ENCODE assay signal across 1 cellular context in the genomic region with DNA sequence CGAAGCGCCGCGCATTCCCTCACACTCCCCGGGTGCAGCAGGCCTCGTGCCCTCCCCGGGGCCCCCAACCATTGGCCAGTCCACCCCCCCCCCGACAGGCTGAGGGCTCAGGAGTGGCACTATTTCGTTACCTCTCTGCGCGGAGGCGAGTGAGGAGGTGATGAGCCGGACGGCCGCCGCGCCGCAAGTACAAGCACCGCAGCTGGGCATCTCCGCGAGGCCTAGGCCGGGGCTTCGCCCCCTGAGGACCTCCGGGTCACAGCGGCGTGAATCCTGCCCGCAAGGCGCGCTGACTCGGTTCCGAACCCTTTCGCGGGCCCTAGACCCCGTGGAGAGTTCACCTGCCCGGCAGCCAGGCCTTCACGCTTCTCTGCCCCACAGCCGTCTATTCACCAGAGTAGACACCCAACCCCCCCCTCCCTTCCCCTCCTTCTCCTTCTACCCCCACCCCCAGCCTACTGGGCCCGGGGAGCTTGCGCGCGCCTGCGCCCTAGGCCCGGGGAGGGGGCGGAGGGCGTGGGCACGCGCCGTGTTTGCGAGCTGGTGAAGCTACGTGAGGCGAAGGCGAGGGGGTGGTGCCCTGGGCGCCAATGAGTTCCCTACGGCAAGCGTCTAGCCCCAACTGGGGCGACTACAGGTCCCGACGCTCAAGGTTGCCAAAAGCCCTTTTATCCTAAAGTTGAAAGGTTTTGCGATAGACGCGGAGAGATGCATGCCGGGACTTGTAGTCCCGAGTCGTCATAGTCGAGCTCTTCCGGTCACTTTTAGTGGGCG.
TF ChIP-seq lines count a peak whose summit lies in the region.

A gene (minus strand): TSS at position 399 of the 774 bp plus-strand sequence. CDS start 189 bp downstream, at position 210.

TF ChIP-seq in HepG2, 621 proteins besides CTCF, POLR2A, EP300 and RAD21 (continued from another document and continues in another):
- TF ChIP-seq, protein P1, sequence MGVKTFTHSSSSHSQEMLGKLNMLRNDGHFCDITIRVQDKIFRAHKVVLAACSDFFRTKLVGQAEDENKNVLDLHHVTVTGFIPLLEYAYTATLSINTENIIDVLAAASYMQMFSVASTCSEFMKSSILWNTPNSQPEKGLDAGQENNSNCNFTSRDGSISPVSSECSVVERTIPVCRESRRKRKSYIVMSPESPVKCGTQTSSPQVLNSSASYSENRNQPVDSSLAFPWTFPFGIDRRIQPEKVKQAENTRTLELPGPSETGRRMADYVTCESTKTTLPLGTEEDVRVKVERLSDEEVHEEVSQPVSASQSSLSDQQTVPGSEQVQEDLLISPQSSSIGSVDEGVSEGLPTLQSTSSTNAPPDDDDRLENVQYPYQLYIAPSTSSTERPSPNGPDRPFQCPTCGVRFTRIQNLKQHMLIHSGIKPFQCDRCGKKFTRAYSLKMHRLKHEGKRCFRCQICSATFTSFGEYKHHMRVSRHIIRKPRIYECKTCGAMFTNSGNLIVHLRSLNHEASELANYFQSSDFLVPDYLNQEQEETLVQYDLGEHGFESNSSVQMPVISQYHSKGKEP (CRISPR knock-in tag; IDR thresholded peaks at IDR 0.05), result no peak
- 0 out of 2 replicates have a peak, but pooled peaks have one; percentile 64 for TF ChIP-seq DNMT1 (CRISPR knock-in tag; IDR thresholded peaks at IDR 0.05)
- no peak; the same call in 1 of the 2 replicates for TF ChIP-seq ZNF350 (CRISPR knock-in tag; IDR thresholded peaks at IDR 0.05; ENCODE audit: borderline replicate concordance, low read depth)
- no peak for TF ChIP-seq ZNF709 (CRISPR knock-in tag; IDR thresholded peaks at IDR 0.05)
- no peak for TF ChIP-seq ZBTB8A (CRISPR knock-in tag; IDR thresholded peaks at IDR 0.05; ENCODE audit: borderline replicate concordance, low read depth)
- peak; percentile 50; the same call in 1 of the 2 replicates for TF ChIP-seq ZNF564 (CRISPR knock-in tag; IDR thresholded peaks at IDR 0.05)
- no peak for TF ChIP-seq TSC22D2 (CRISPR knock-in tag; IDR thresholded peaks at IDR 0.05; ENCODE audit: borderline replicate concordance)
- no peak for TF ChIP-seq KMT2A (CRISPR knock-in tag; IDR thresholded peaks at IDR 0.05)
- no peak for TF ChIP-seq ZNF567 (CRISPR knock-in tag; IDR thresholded peaks at IDR 0.05; ENCODE audit: borderline replicate concordance)
- TF ChIP-seq MAZ (IDR thresholded peaks at IDR 0.05; ENCODE audit: borderline replicate concordance, low read depth, low read length), result peak; percentile 63
- peak; percentile 83 for TF ChIP-seq MAZ (CRISPR knock-in tag; IDR thresholded peaks at IDR 0.05; ENCODE audit: low read depth)
- TF ChIP-seq, protein P2, sequence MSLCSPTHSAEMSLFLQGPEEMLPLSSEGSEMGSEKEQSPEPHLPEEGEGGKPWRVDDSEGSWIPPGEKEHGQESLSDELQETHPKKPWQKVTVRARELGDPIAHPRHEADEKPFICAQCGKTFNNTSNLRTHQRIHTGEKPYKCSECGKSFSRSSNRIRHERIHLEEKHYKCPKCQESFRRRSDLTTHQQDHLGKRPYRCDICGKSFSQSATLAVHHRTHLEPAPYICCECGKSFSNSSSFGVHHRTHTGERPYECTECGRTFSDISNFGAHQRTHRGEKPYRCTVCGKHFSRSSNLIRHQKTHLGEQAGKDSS (CRISPR knock-in tag; IDR thresholded peaks at IDR 0.05; ENCODE audit: borderline replicate concordance, low read depth), result no peak
- no peak for TF ChIP-seq ZNF251 (CRISPR knock-in tag; IDR thresholded peaks at IDR 0.05)
- TF ChIP-seq ZNF430 (CRISPR knock-in tag; IDR thresholded peaks at IDR 0.05), result no peak; the same call in 1 of the 2 replicates
- TF ChIP-seq KLF12 (CRISPR knock-in tag; IDR thresholded peaks at IDR 0.05; ENCODE audit: borderline replicate concordance), result no peak
- no peak for TF ChIP-seq TBL1XR1 (IDR thresholded peaks at IDR 0.05; ENCODE audit: borderline replicate concordance, low read length, partially characterized antibody)
- no peak for TF ChIP-seq JARID2 (CRISPR knock-in tag; IDR thresholded peaks at IDR 0.05; ENCODE audit: insufficient replicate concordance)
- TF ChIP-seq CCDC6 (CRISPR knock-in tag; IDR thresholded peaks at IDR 0.05), result no peak
- TF ChIP-seq HNF4G (IDR thresholded peaks at IDR 0.05; ENCODE audit: borderline replicate concordance, low read depth, low read length), result no peak
- TF ChIP-seq HNF4G (CRISPR knock-in tag; IDR thresholded peaks at IDR 0.05; ENCODE audit: borderline replicate concordance, low read depth), result no peak
- no peak for TF ChIP-seq ZSCAN30 (CRISPR knock-in tag; IDR thresholded peaks at IDR 0.05)
- TF ChIP-seq ZNF432 (CRISPR knock-in tag; IDR thresholded peaks at IDR 0.05; ENCODE audit: borderline replicate concordance), result no peak
- TF ChIP-seq FOXJ3 (CRISPR knock-in tag; IDR thresholded peaks at IDR 0.05; ENCODE audit: borderline replicate concordance), result no peak
- TF ChIP-seq HDAC1 (CRISPR knock-in tag; IDR thresholded peaks at IDR 0.05), result 0 out of 2 replicates have a peak, but pooled peaks have one; percentile 19
- 0 out of 2 replicates have a peak, but pooled peaks have one; percentile 49 for TF ChIP-seq RXRB (CRISPR knock-in tag; IDR thresholded peaks at IDR 0.05; ENCODE audit: borderline replicate concordance)
- TF ChIP-seq, protein P3, sequence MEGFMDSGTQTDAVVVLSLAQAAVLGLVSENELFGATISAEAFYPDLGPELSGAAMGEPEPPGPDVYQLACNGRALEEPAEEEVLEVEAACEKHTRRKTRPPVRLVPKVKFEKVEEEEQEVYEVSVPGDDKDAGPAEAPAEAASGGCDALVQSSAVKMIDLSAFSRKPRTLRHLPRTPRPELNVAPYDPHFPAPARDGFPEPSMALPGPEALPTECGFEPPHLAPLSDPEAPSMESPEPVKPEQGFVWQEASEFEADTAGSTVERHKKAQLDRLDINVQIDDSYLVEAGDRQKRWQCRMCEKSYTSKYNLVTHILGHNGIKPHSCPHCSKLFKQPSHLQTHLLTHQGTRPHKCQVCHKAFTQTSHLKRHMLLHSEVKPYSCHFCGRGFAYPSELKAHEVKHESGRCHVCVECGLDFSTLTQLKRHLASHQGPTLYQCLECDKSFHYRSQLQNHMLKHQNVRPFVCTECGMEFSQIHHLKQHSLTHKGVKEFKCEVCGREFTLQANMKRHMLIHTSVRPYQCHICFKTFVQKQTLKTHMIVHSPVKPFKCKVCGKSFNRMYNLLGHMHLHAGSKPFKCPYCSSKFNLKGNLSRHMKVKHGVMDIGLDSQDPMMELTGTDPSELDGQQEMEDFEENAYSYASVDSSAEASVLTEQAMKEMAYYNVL (CRISPR knock-in tag; IDR thresholded peaks at IDR 0.05; ENCODE audit: borderline replicate concordance), result 0 out of 2 replicates have a peak, but pooled peaks have one; percentile 25
- TF ChIP-seq ZNF652 (CRISPR knock-in tag; IDR thresholded peaks at IDR 0.05; ENCODE audit: borderline replicate concordance, low read depth), result no peak
- no peak for TF ChIP-seq MATR3 (CRISPR knock-in tag; IDR thresholded peaks at IDR 0.05)
- no peak for TF ChIP-seq MIXL1 (CRISPR knock-in tag; IDR thresholded peaks at IDR 0.05)
- TF ChIP-seq ZNF776 (CRISPR knock-in tag; IDR thresholded peaks at IDR 0.05), result no peak
- no peak for TF ChIP-seq PAF1 (CRISPR knock-in tag; IDR thresholded peaks at IDR 0.05)
- TF ChIP-seq, protein P4, sequence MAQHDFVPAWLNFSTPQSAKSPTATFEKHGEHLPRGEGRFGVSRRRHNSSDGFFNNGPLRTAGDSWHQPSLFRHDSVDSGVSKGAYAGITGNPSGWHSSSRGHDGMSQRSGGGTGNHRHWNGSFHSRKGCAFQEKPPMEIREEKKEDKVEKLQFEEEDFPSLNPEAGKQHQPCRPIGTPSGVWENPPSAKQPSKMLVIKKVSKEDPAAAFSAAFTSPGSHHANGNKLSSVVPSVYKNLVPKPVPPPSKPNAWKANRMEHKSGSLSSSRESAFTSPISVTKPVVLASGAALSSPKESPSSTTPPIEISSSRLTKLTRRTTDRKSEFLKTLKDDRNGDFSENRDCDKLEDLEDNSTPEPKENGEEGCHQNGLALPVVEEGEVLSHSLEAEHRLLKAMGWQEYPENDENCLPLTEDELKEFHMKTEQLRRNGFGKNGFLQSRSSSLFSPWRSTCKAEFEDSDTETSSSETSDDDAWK (CRISPR knock-in tag; IDR thresholded peaks at IDR 0.05), result no peak
- TF ChIP-seq, protein P5, sequence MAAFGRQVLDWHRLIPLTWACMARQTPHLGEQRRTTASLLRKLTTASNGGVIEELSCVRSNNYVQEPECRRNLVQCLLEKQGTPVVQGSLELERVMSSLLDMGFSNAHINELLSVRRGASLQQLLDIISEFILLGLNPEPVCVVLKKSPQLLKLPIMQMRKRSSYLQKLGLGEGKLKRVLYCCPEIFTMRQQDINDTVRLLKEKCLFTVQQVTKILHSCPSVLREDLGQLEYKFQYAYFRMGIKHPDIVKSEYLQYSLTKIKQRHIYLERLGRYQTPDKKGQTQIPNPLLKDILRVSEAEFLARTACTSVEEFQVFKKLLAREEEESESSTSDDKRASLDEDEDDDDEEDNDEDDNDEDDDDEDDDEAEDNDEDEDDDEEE (CRISPR knock-in tag; IDR thresholded peaks at IDR 0.05), result no peak
- TF ChIP-seq ZNF552 (CRISPR knock-in tag; IDR thresholded peaks at IDR 0.05; ENCODE audit: borderline replicate concordance), result no peak
- TF ChIP-seq ATF7 (IDR thresholded peaks at IDR 0.05), result no peak
- no peak for TF ChIP-seq ATF7 (CRISPR knock-in tag; IDR thresholded peaks at IDR 0.05)
- TF ChIP-seq, protein P6, sequence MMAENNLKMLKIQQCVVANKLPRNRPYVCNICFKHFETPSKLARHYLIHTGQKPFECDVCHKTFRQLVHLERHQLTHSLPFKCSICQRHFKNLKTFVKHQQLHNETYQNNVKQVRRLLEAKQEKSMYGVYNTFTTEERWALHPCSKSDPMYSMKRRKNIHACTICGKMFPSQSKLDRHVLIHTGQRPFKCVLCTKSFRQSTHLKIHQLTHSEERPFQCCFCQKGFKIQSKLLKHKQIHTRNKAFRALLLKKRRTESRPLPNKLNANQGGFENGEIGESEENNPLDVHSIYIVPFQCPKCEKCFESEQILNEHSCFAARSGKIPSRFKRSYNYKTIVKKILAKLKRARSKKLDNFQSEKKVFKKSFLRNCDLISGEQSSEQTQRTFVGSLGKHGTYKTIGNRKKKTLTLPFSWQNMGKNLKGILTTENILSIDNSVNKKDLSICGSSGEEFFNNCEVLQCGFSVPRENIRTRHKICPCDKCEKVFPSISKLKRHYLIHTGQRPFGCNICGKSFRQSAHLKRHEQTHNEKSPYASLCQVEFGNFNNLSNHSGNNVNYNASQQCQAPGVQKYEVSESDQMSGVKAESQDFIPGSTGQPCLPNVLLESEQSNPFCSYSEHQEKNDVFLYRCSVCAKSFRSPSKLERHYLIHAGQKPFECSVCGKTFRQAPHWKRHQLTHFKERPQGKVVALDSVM (CRISPR knock-in tag; IDR thresholded peaks at IDR 0.05), result no peak
- TF ChIP-seq RXRA (CRISPR knock-in tag; IDR thresholded peaks at IDR 0.05), result peak; percentile 55; the same call in 1 of the 2 replicates
- TF ChIP-seq RELA (CRISPR knock-in tag; IDR thresholded peaks at IDR 0.05), result no peak
- peak; percentile 60 for TF ChIP-seq SRY (CRISPR knock-in tag; IDR thresholded peaks at IDR 0.05)
- TF ChIP-seq KDM5A (IDR thresholded peaks at IDR 0.05; ENCODE audit: borderline replicate concordance, low read length), result no peak; the same call in 1 of the 2 replicates
- no peak for TF ChIP-seq HMGA1 (CRISPR knock-in tag; conservative IDR thresholded peaks at IDR 0.05)
- no peak for TF ChIP-seq ATF7-NPFF (CRISPR knock-in tag; IDR thresholded peaks at IDR 0.05; ENCODE audit: low read depth)
- TF ChIP-seq, protein P7, sequence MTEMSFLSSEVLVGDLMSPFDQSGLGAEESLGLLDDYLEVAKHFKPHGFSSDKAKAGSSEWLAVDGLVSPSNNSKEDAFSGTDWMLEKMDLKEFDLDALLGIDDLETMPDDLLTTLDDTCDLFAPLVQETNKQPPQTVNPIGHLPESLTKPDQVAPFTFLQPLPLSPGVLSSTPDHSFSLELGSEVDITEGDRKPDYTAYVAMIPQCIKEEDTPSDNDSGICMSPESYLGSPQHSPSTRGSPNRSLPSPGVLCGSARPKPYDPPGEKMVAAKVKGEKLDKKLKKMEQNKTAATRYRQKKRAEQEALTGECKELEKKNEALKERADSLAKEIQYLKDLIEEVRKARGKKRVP (CRISPR knock-in tag; IDR thresholded peaks at IDR 0.05), result no peak; a peak in 1 of 4 replicates
- TF ChIP-seq, protein P8, sequence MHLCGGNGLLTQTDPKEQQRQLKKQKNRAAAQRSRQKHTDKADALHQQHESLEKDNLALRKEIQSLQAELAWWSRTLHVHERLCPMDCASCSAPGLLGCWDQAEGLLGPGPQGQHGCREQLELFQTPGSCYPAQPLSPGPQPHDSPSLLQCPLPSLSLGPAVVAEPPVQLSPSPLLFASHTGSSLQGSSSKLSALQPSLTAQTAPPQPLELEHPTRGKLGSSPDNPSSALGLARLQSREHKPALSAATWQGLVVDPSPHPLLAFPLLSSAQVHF (CRISPR knock-in tag; IDR thresholded peaks at IDR 0.05), result no peak
- TF ChIP-seq ZFP62 (CRISPR knock-in tag; IDR thresholded peaks at IDR 0.05), result no peak
- TF ChIP-seq, protein P9, sequence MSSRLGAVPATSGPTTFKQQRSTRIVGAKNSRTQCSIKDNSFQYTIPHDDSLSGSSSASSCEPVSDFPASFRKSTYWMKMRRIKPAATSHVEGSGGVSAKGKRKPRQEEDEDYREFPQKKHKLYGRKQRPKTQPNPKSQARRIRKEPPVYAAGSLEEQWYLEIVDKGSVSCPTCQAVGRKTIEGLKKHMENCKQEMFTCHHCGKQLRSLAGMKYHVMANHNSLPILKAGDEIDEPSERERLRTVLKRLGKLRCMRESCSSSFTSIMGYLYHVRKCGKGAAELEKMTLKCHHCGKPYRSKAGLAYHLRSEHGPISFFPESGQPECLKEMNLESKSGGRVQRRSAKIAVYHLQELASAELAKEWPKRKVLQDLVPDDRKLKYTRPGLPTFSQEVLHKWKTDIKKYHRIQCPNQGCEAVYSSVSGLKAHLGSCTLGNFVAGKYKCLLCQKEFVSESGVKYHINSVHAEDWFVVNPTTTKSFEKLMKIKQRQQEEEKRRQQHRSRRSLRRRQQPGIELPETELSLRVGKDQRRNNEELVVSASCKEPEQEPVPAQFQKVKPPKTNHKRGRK (CRISPR knock-in tag; IDR thresholded peaks at IDR 0.05), result no peak
